Comparison of ENCODE assay signal across 11 cellular contexts in the genomic region with DNA sequence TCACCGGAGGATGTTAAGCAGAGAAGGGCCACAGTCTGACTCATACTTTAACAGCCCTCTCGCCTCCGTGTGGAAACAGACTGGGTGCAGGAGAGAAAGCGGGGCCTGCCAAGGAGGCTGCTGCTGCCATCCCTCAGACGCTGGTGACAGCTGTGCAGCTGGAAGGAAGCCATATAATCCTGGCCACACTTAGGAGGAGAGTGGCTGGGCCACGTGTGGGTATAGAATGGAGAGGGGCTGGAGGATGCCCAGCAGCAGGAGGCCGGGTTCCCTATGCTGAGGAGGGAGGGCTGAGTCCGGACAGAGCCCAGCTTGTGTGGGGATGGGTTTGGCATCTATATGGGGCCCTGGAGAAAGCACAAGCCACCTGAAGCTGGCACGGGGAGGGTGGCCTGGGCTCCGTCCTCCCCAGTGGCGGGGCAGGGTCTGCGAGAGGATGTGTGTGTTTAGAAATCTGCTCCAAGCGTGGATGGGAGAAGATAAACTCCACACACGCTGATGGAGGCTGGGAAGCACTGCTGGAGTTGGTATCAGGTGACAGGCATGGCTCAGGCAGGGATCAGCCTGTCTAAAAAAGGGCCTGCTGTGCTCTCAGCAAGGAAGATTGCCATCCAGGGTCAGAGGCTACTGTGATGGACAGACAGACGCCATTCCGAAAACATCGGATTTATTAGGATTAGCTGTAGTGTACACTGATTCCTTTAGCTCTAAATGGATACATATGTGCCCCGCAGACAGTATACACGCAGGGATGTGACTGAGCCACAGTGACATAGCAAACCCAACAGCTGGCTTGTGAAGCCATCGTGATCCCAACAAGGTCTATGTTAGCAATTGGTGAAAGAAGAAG. TPM values are rescaled to one million over a fixed set of nuclear protein-coding genes. Genes with fewer than 3 reads are reported as not detected.
DNase-seq lines count a peak whose midpoint lies in the region; ATAC-seq and TF ChIP-seq lines count a peak whose summit lies in the region.
"Had no signal": no experiment of that assay in that cellular context is flagged by ENCODE, and none has a peak within 500 bp of the region (broad histone marks: within the 10 kb centered on the region; RNA-seq: fewer than 3 reads in every experiment).

No MANE protein-coding gene starts in this region.

- no peaks in the 10 kb centered on the region for H3K36me3 Mint-ChIP-seq in endodermal cell (ENCODE audit: low read depth)

- H3K27ac ChIP-seq in endodermal cell (ENCODE audit: low read depth, low read length) (no peak overlapping the region), neutrophil (peak overlapping the region; percentile 20)

- H3K9me3 ChIP-seq in endodermal cell (ENCODE audit: control insufficient read depth, low read length) (no peaks in the 10 kb centered on the region), neutrophil (no peaks in the 10 kb centered on the region)
- H3K9me3 ChIP-seq: Caco-2 had no signal

- H3K27me3 Mint-ChIP-seq in endodermal cell (ENCODE audit: insufficient read depth) = no peaks in the 10 kb centered on the region
- H3K27me3 Mint-ChIP-seq: activated CD4-positive, alpha-beta T cell treated with anti-CD3 and anti-CD28 coated beads for 36 hours had no signal

- no peak for TF ChIP-seq CTCF in endodermal cell (conservative IDR thresholded peaks at IDR 0.05)
- no peak for TF ChIP-seq CTCF in neutrophil (IDR thresholded peaks at IDR 0.05)

- peak overlapping the region; percentile 24 for H3K27ac Mint-ChIP-seq in endodermal cell
- H3K27ac Mint-ChIP-seq: activated CD4-positive, alpha-beta T cell treated with anti-CD3 and anti-CD28 coated beads for 36 hours had no signal

- H3K4me1 ChIP-seq in endodermal cell (ENCODE audit: control insufficient read depth, insufficient read depth, low read length) (peaks cover 7% of the 10 kb centered on the region), neutrophil (ENCODE audit: control insufficient read depth in 1 of 2, insufficient read depth in 1 of 2, low read depth in 1 of 2, low read length in 1 of 2) (peaks cover 20 to 22% of the 10 kb centered on the region in 2 experiments)

- H3K4me3 ChIP-seq in endodermal cell (ENCODE audit: low read length) (no peak overlapping the region), neutrophil (ENCODE audit: low read depth in 1 of 2, low read length in 1 of 2) (no peak overlapping the region)

- peaks cover 5% of the 10 kb centered on the region for H3K4me1 Mint-ChIP-seq in endodermal cell

- peak; percentile 35 for DNase-seq in Daoy (ENCODE audit: low read depth)
- DNase-seq in NCI-H2171 (lab: John Stamatoyannopoulos, UW) = peak; percentile 86
- DNase-seq in endodermal cell = peak; percentile 63
- no peak for DNase-seq in COLO668 (lab: John Stamatoyannopoulos, UW; ENCODE audit: unreplicated experiment)
- no peak for DNase-seq in GOT3 (lab: John Stamatoyannopoulos, UW)
- DNase-seq in NCI-H510A treated with DMSO at 0.1 percent for 48 hours (lab: John Stamatoyannopoulos, UW) = no peak
- DNase-seq: activated CD4-positive, alpha-beta T cell treated with anti-CD3 and anti-CD28 coated beads for 36 hours; NCI-H526 had no signal

- H3K9ac ChIP-seq in endodermal cell (ENCODE audit: extremely low read depth, low read length, poor library complexity, severe bottlenecking) = no peak overlapping the region

- ATAC-seq in HG02610 (IDR thresholded peaks at IDR 0.05; ENCODE audit: unreplicated experiment) = no peak
- ATAC-seq: activated CD4-positive, alpha-beta T cell treated with anti-CD3 and anti-CD28 coated beads for 36 hours had no signal

- H3K27me3 ChIP-seq in endodermal cell (ENCODE audit: control insufficient read depth, insufficient read depth, low read length, poor library complexity, severe bottlenecking) (no peaks in the 10 kb centered on the region), neutrophil (no peaks in the 10 kb centered on the region)

- H3K36me3 ChIP-seq in endodermal cell (ENCODE audit: control insufficient read depth, insufficient read depth, low read length) (no peaks in the 10 kb centered on the region), neutrophil (no peaks in the 10 kb centered on the region)

- no peaks in the 10 kb centered on the region for H3K9me3 Mint-ChIP-seq in endodermal cell

- no peak overlapping the region for H3K4me3 Mint-ChIP-seq in endodermal cell
- H3K4me3 Mint-ChIP-seq: activated CD4-positive, alpha-beta T cell treated with anti-CD3 and anti-CD28 coated beads for 36 hours had no signal

- WGBS in endodermal cell (ENCODE audit: insufficient coverage in 1 of 2, insufficient read length in 1 of 2), 2 experiments = 68 to 75% methylated on average over 10 to 20 of the region's 20 CpGs

RNA-seq across cellular contexts. Expression of a gene that starts 15.9 kb away (rescaled TPM):
- total RNA-seq in Daoy (2014; rRNA removed; shearing (Covaris generic)) = 0.95 and 2.4 TPM in 2 replicates
- 10 to 100 TPM; 10.7 to 14.4 TPM for total RNA-seq in endodermal cell
- 8.1 TPM for polyA plus RNA-seq in endodermal cell (2013, experiment 1 of 2)
- polyA plus RNA-seq in endodermal cell (2013, experiment 2 of 2) = 6.5 TPM

RNA-seq across cellular contexts. Expression of a gene that starts 59.7 kb away (rescaled TPM):
- 55.3 and 78.7 TPM in 2 replicates for total RNA-seq in Daoy (2014; rRNA removed; shearing (Covaris generic))
- total RNA-seq in endodermal cell = 10 to 100 TPM; 11.8 to 16.5 TPM
- 49.2 TPM for polyA plus RNA-seq in endodermal cell (2013, experiment 1 of 2)
- polyA plus RNA-seq in endodermal cell (2013, experiment 2 of 2) = 46.8 TPM

Comparison
In these comparisons a context has a peak if more than half of its experiments do, and no peak if none do; other contexts are left out.
1. DNase-seq: peak in Daoy (single experiment), NCI-H2171 (single experiment) and endodermal cell (single experiment); none in COLO668 (single experiment), GOT3 (single experiment) and NCI-H510A treated with DMSO at 0.1 percent for 48 hours (single experiment).